Comparison of ENCODE assay signal across 17 cellular contexts in genomic region chr7:140605337-140605736, GRCh38. TPM values are rescaled to one million over a fixed set of nuclear protein-coding genes. Genes with fewer than 3 reads are reported as not detected.
DNase-seq lines count a peak whose midpoint lies in the region; ATAC-seq and TF ChIP-seq lines count a peak whose summit lies in the region.
"Had no signal": no experiment of that assay in that cellular context is flagged by ENCODE, and none has a peak within 500 bp of the region (broad histone marks: within the 10 kb centered on the region; RNA-seq: fewer than 3 reads in every experiment).

No MANE protein-coding gene starts in this region.

- TF ChIP-seq CTCF in AG04450 (IDR thresholded peaks at IDR 0.05; ENCODE audit: low read depth, low read length) (peak; percentile 48), HCT116 (IDR thresholded peaks at IDR 0.05 in 2 of 3, conservative IDR thresholded peaks at IDR 0.05 in 1 of 3; ENCODE audit: borderline replicate concordance in 1 of 3, insufficient read depth in 1 of 3, low read depth in 2 of 3, low read length in 2 of 3) (no peak), brain microvascular endothelial cell (IDR thresholded peaks at IDR 0.05; ENCODE audit: low read depth, low read length, missing control alignments) (peak; percentile 28)

- POLR2A ChIA-PET in AG04450 (lab: Yijun Ruan, JAX), result interaction anchor here (1.0 to 2.5 kb wide), 7 partner anchors 15 to 127 kb away, joined by 3 to 33 read pairs (median 7); partner anchors contain the start of gene DENND2A
- POLR2A ChIA-PET in HCT116 (lab: Charles Lee), result no interaction called here

- RAD21 ChIA-PET in HCT116 (lab: Charles Lee; ENCODE audit: low non-redundant PET in 1 of 2, low total read pairs in 2 of 2, uncharacterized antibody in 2 of 2, unreplicated experiment in 2 of 2), result no interaction called here

- no peaks in the 10 kb centered on the region for H4K20me1 ChIP-seq in HCT116 (ENCODE audit: insufficient read depth)

- H3K4me1 ChIP-seq in HCT116 (ENCODE audit: control insufficient read depth in 1 of 2, insufficient read depth in 2 of 2, low read length in 2 of 2), result peaks cover 0 to 5% of the 10 kb centered on the region in 2 experiments; a peak in 1 of 4 replicates
- H3K4me1 ChIP-seq: pancreas had no signal

- no peak overlapping the region for H3K4me3 ChIP-seq in AG04450 (ENCODE audit: low read depth, low read length)
- no peak overlapping the region for H3K4me3 ChIP-seq in HCT116 (replicated peaks in 1 of 2; ENCODE audit: low read depth in 1 of 2, low read length in 2 of 2)
- no peak overlapping the region for H3K4me3 ChIP-seq in brain microvascular endothelial cell (ENCODE audit: low read depth, low read length)
- H3K4me3 ChIP-seq: pancreas, SK-N-MC had no signal

- TF ChIP-seq POLR2A in HCT116 (IDR thresholded peaks at IDR 0.05; ENCODE audit: borderline replicate concordance, extremely low read depth, insufficient read depth, insufficient read length), result no peak

- no peak overlapping the region for H3K9ac ChIP-seq in HCT116 (ENCODE audit: low read length)

- no peaks in the 10 kb centered on the region for H3K79me2 ChIP-seq in HCT116 (ENCODE audit: insufficient read depth, low read length)

- H3K36me3 ChIP-seq in HCT116 (ENCODE audit: control insufficient read depth in 1 of 2, insufficient read depth in 2 of 2, low read length in 2 of 2) (no peaks in the 10 kb centered on the region), brain microvascular endothelial cell (replicated peaks) (no peaks in the 10 kb centered on the region)
- H3K36me3 ChIP-seq: pancreas had no signal

- H3K27me3 Mint-ChIP-seq in activated naive CD4-positive, alpha-beta T cell treated with anti-CD3 and anti-CD28 coated beads for 36 hours (ENCODE audit: low read depth), result no peaks in the 10 kb centered on the region
- H3K27me3 Mint-ChIP-seq: activated naive CD4-positive, alpha-beta T cell treated with anti-CD3 and anti-CD28 coated beads, Interleukin-2, amount 50 U/mL, for 24 hours had no signal

- BruUV-seq in HCT116 (replicated peaks; lab: Mats Ljungman, UMichigan), result no TSS peak

- no peak overlapping the region for H2AFZ ChIP-seq in HCT116 (ENCODE audit: low read depth, low read length, poor library complexity, severe bottlenecking)

- intact Hi-C loops in HCT116 (cut with micrococcal nuclease), result no loop called here
- intact Hi-C loops in activated naive CD4-positive, alpha-beta T cell treated with anti-CD3 and anti-CD28 coated beads for 36 hours (cut with micrococcal nuclease), result no loop called here

- H3K27ac Mint-ChIP-seq in activated naive CD4-positive, alpha-beta T cell treated with anti-CD3 and anti-CD28 coated beads for 36 hours, result no peak overlapping the region
- H3K27ac Mint-ChIP-seq: activated naive CD4-positive, alpha-beta T cell treated with anti-CD3 and anti-CD28 coated beads, Interleukin-2, amount 50 U/mL, for 24 hours had no signal

- H3K27ac ChIP-seq in AG04450 (ENCODE audit: low read depth, low read length) (peak overlapping the region; percentile 100), HCT116 (ENCODE audit: low read depth, low read length) (no peak overlapping the region), brain microvascular endothelial cell (no peak overlapping the region)
- H3K27ac ChIP-seq: epithelial cell of prostate, pancreas, SK-N-MC had no signal

- H3K36me3 Mint-ChIP-seq in activated naive CD4-positive, alpha-beta T cell treated with anti-CD3 and anti-CD28 coated beads for 36 hours (ENCODE audit: low read depth), result no peaks in the 10 kb centered on the region
- H3K36me3 Mint-ChIP-seq: activated naive CD4-positive, alpha-beta T cell treated with anti-CD3 and anti-CD28 coated beads, Interleukin-2, amount 50 U/mL, for 24 hours had no signal

- ATAC-seq in HCT116, result peak; percentile 47; the same call in 1 of the 2 replicates
- ATAC-seq: pancreas had no signal

- H3K9me3 ChIP-seq in AG04450 (ENCODE audit: control insufficient read depth, insufficient read depth, low read length) (no peaks in the 10 kb centered on the region), HCT116 (ENCODE audit: control insufficient read depth in 1 of 2, insufficient read depth in 1 of 2, low read depth in 1 of 2, low read length in 2 of 2) (no peaks in the 10 kb centered on the region)
- H3K9me3 ChIP-seq: pancreas had no signal

- H3K4me1 Mint-ChIP-seq in activated naive CD4-positive, alpha-beta T cell treated with anti-CD3 and anti-CD28 coated beads for 36 hours (ENCODE audit: low read depth), result no peaks in the 10 kb centered on the region
- H3K4me1 Mint-ChIP-seq: activated naive CD4-positive, alpha-beta T cell treated with anti-CD3 and anti-CD28 coated beads, Interleukin-2, amount 50 U/mL, for 24 hours had no signal

- no peak for TF ChIP-seq RAD21 in HCT116 (IDR thresholded peaks at IDR 0.05; ENCODE audit: low read depth)

- DNase-seq in AG04450 (ENCODE audit: low read depth, low spot score) (peak; percentile 88), HCT116 (ENCODE audit: low read depth, low spot score) (no peak), brain microvascular endothelial cell (peak; percentile 46), kidney tubule cell (ENCODE audit: low spot score) (peak; percentile 55), globus pallidus (ENCODE audit: low spot score) (no peak), dedifferentiated amniotic fluid mesenchymal stem cell (ENCODE audit: extremely low spot score) (no peak), DMS79 (lab: John Stamatoyannopoulos, UW) (no peak)
- no peak for DNase-seq in activated naive CD4-positive, alpha-beta T cell treated with anti-CD3 and anti-CD28 coated beads for 36 hours
- DNase-seq: activated CD4-positive, CD25-positive, alpha-beta regulatory T cell treated with anti-CD3 and anti-CD28 coated beads, Interleukin-2, amount 50 U/mL, for 72 hours; activated CD8-positive, alpha-beta memory T cell treated with anti-CD3 and anti-CD28 coated beads, Interleukin-2, amount 50 U/mL, for 48 hours; NCI-H2107; NK-92 treated with Interleukin-12 subunit alpha and Interleukin-12 subunit beta, amount 100 ng/mL, for 24 hours; pancreas; substantia nigra had no signal

- no peak overlapping the region for H3K4me2 ChIP-seq in HCT116 (ENCODE audit: low read length)

- H3K27me3 ChIP-seq in AG04450 (ENCODE audit: control insufficient read depth, insufficient read depth, low read length) (no peaks in the 10 kb centered on the region), HCT116 (ENCODE audit: insufficient read depth, low read length) (no peaks in the 10 kb centered on the region), brain microvascular endothelial cell (replicated peaks) (no peaks in the 10 kb centered on the region)
- H3K27me3 ChIP-seq: pancreas had no signal

- in situ Hi-C loops in brain microvascular endothelial cell (cut with HindIII; ENCODE audit: low pct_ligation_motif_present, low sequenced_read_pairs), result no loop called here

- CTCF ChIA-PET in AG04450 (lab: Charles Lee) (interaction anchor here (1.1 to 1.5 kb wide), 3 partner anchors 13 to 48 kb away, joined by 3 to 6 read pairs (median 4); no protein-coding TSS in a partner anchor), HCT116 (lab: Charles Lee) (no interaction called here)
- CTCF ChIA-PET in activated naive CD4-positive, alpha-beta T cell treated with anti-CD3 and anti-CD28 coated beads for 36 hours (lab: Charles Lee), result no interaction called here

- H3K9me3 Mint-ChIP-seq in activated naive CD4-positive, alpha-beta T cell treated with anti-CD3 and anti-CD28 coated beads for 36 hours, result no peaks in the 10 kb centered on the region
- H3K9me3 Mint-ChIP-seq: activated naive CD4-positive, alpha-beta T cell treated with anti-CD3 and anti-CD28 coated beads, Interleukin-2, amount 50 U/mL, for 24 hours had no signal

- no peak overlapping the region for H3K4me3 Mint-ChIP-seq in activated naive CD4-positive, alpha-beta T cell treated with anti-CD3 and anti-CD28 coated beads for 36 hours
- H3K4me3 Mint-ChIP-seq: activated naive CD4-positive, alpha-beta T cell treated with anti-CD3 and anti-CD28 coated beads, Interleukin-2, amount 50 U/mL, for 24 hours had no signal

- H3K9me2 ChIP-seq in HCT116 (ENCODE audit: insufficient read depth), result no peaks in the 10 kb centered on the region

TF ChIP-seq in HCT116, 20 proteins besides CTCF, POLR2A, EP300 and RAD21 (continues in another document):
- TF ChIP-seq ZFX (IDR thresholded peaks at IDR 0.05) (no peak), FOSL1 (IDR thresholded peaks at IDR 0.05; ENCODE audit: low read depth) (no peak), MAX (IDR thresholded peaks at IDR 0.05) (no peak), YY1 (IDR thresholded peaks at IDR 0.05; ENCODE audit: extremely low read depth, insufficient replicate concordance, low read depth, low read length) (no peak), SP1 (IDR thresholded peaks at IDR 0.05; ENCODE audit: low read depth) (no peak), SRF (IDR thresholded peaks at IDR 0.05; ENCODE audit: low read depth) (no peak)

RNA-seq across cellular contexts. Expression of gene DENND2A, which starts 35.3 kb away (rescaled TPM):
- polyA plus RNA-seq in AG04450 (2011; rRNA removed), result 40.8 and 45.8 TPM in 2 replicates
- 60.9 and 66.8 TPM in 2 replicates for polyA minus RNA-seq in AG04450 (2011; rRNA and poly(A)+ RNA removed)
- 0.12 TPM for total RNA-seq in HCT116 (2021; ENCODE audit: unreplicated experiment)
- 0.15 and 0.18 TPM in 2 replicates for polyA plus RNA-seq in HCT116 (2012)
- total RNA-seq in activated naive CD4-positive, alpha-beta T cell treated with anti-CD3 and anti-CD28 coated beads for 36 hours, result not detected

Comparison
In these comparisons a context has a peak if more than half of its experiments do, and no peak if none do; other contexts are left out.
1. DNase-seq: peak in AG04450 (single experiment), brain microvascular endothelial cell (single experiment) and kidney tubule cell (single experiment); none in HCT116 (single experiment), globus pallidus (single experiment), dedifferentiated amniotic fluid mesenchymal stem cell (single experiment), DMS79 (single experiment) and activated naive CD4-positive, alpha-beta T cell treated with anti-CD3 and anti-CD28 coated beads for 36 hours (single experiment).
2. CTCF ChIP-seq: peak in AG04450 (single experiment) and brain microvascular endothelial cell (single experiment); none in HCT116 (0 of 3).